In the genomic region with DNA sequence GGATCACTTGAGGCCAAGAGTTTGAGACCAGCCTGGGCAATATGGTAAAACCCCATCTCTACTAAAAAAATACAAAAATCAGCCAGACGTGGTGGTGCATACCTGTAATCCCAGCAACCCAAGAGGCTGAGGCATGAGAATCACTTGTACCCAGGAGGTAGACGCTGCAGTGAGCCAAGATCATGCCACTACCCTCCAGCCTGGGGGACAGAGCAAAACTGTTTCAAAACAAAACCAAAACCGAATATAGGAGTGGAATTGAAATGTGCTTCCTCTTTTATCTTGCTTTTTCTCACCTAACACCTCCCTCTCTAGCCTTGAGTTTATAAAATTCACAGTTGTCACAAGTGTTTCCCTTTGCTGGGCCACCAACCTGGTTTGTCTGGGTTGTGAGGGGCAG, we compare ENCODE assay signal across 13 cellular contexts.
DNase-seq lines count a peak whose midpoint lies in the region; ATAC-seq and TF ChIP-seq lines count a peak whose summit lies in the region.
"Had no signal": no experiment of that assay in that cellular context is flagged by ENCODE, and none has a peak within 500 bp of the region (broad histone marks: within the 10 kb centered on the region; RNA-seq: fewer than 3 reads in every experiment).

No MANE protein-coding gene starts in this region.

- no peak for DNase-seq in activated naive CD8-positive, alpha-beta T cell treated with anti-CD3 and anti-CD28 coated beads, Interleukin-2, amount 10 ng/mL, durations not matched to agents 7 days and 5 days
- DNase-seq in COR-L47 (lab: John Stamatoyannopoulos, UW): no peak
- DNase-seq in NCI-H1048 (lab: John Stamatoyannopoulos, UW): no peak
- no peak for DNase-seq in Kasumi-1 (lab: John Stamatoyannopoulos, UW)
- DNase-seq in neural progenitor cell (ENCODE audit: low spot score): no peak
- DNase-seq: lower lobe of right lung, SK-N-SH had no signal

- peaks cover 4% of the 10 kb centered on the region for H3K4me1 Mint-ChIP-seq in activated naive CD8-positive, alpha-beta T cell treated with anti-CD3 and anti-CD28 coated beads, Interleukin-2, amount 10 ng/mL, durations not matched to agents 7 days and 5 days
- H3K4me1 Mint-ChIP-seq in neural progenitor cell: no peaks in the 10 kb centered on the region

- H3K27me3 ChIP-seq in neural progenitor cell: no peaks in the 10 kb centered on the region
- H3K27me3 ChIP-seq: breast epithelium had no signal

- no peak overlapping the region for H3K4me3 ChIP-seq in neural progenitor cell
- H3K4me3 ChIP-seq: breast epithelium, lower lobe of right lung had no signal

- no peaks in the 10 kb centered on the region for H3F3A ChIP-seq in neural progenitor cell (ENCODE audit: low read depth)

- POLR2A ChIA-PET in activated naive CD8-positive, alpha-beta T cell treated with anti-CD3 and anti-CD28 coated beads, Interleukin-2, amount 10 ng/mL, durations not matched to agents 7 days and 5 days (lab: Charles Lee): no interaction called here

- no peak overlapping the region for H2AFZ ChIP-seq in neural progenitor cell (replicated peaks)

- H3K27ac Mint-ChIP-seq in activated naive CD8-positive, alpha-beta T cell treated with anti-CD3 and anti-CD28 coated beads, Interleukin-2, amount 10 ng/mL, durations not matched to agents 7 days and 5 days: no peak overlapping the region
- no peak overlapping the region for H3K27ac Mint-ChIP-seq in neural progenitor cell

- H3K9me3 Mint-ChIP-seq in activated naive CD8-positive, alpha-beta T cell treated with anti-CD3 and anti-CD28 coated beads, Interleukin-2, amount 10 ng/mL, durations not matched to agents 7 days and 5 days: no peaks in the 10 kb centered on the region
- H3K9me3 Mint-ChIP-seq in neural progenitor cell: no peaks in the 10 kb centered on the region

- ATAC-seq in GM18519 (IDR thresholded peaks at IDR 0.05; ENCODE audit: low FRiP score, unreplicated experiment) (peak; percentile 68), GM21447 (IDR thresholded peaks at IDR 0.05; ENCODE audit: unreplicated experiment) (peak; percentile 97), HG03135 (IDR thresholded peaks at IDR 0.05; ENCODE audit: unreplicated experiment) (peak; percentile 98)
- ATAC-seq in activated naive CD8-positive, alpha-beta T cell treated with anti-CD3 and anti-CD28 coated beads, Interleukin-2, amount 10 ng/mL, durations not matched to agents 7 days and 5 days (ENCODE audit: low read depth): no peak
- ATAC-seq: lower lobe of right lung, sciatic nerve had no signal

- peak overlapping the region; percentile 10 for H3K4me3 Mint-ChIP-seq in activated naive CD8-positive, alpha-beta T cell treated with anti-CD3 and anti-CD28 coated beads, Interleukin-2, amount 10 ng/mL, durations not matched to agents 7 days and 5 days
- H3K4me3 Mint-ChIP-seq in neural progenitor cell: no peak overlapping the region

- TF ChIP-seq CTCF in neural progenitor cell (IDR thresholded peaks at IDR 0.05): no peak

- H3K4me2 ChIP-seq in neural progenitor cell: no peak overlapping the region
- H3K4me2 ChIP-seq: SK-N-SH had no signal

- no peak overlapping the region for H3K27ac ChIP-seq in neural progenitor cell
- H3K27ac ChIP-seq: breast epithelium, HL-60, lower lobe of right lung had no signal

- H3K79me2 ChIP-seq in neural progenitor cell (ENCODE audit: low read depth): no peaks in the 10 kb centered on the region

- peaks cover 2% of the 10 kb centered on the region for H3K27me3 Mint-ChIP-seq in activated naive CD8-positive, alpha-beta T cell treated with anti-CD3 and anti-CD28 coated beads, Interleukin-2, amount 10 ng/mL, durations not matched to agents 7 days and 5 days
- H3K27me3 Mint-ChIP-seq in neural progenitor cell (ENCODE audit: insufficient read depth, low read depth): peaks cover 5% of the 10 kb centered on the region

- H3K4me1 ChIP-seq in neural progenitor cell: no peaks in the 10 kb centered on the region
- H3K4me1 ChIP-seq: breast epithelium, lower lobe of right lung had no signal

- no peaks in the 10 kb centered on the region for H4K20me1 ChIP-seq in neural progenitor cell (ENCODE audit: low read depth)

- no peaks in the 10 kb centered on the region for H3K9me3 ChIP-seq in neural progenitor cell (ENCODE audit: low read depth)
- H3K9me3 ChIP-seq: breast epithelium, lower lobe of right lung, SK-N-SH had no signal

- H3K36me3 Mint-ChIP-seq in activated naive CD8-positive, alpha-beta T cell treated with anti-CD3 and anti-CD28 coated beads, Interleukin-2, amount 10 ng/mL, durations not matched to agents 7 days and 5 days: no peaks in the 10 kb centered on the region
- H3K36me3 Mint-ChIP-seq in neural progenitor cell: no peaks in the 10 kb centered on the region

- no peak overlapping the region for H3K9ac ChIP-seq in neural progenitor cell
- H3K9ac ChIP-seq: SK-N-SH had no signal

- no peaks in the 10 kb centered on the region for H3K36me3 ChIP-seq in neural progenitor cell
- H3K36me3 ChIP-seq: breast epithelium, lower lobe of right lung had no signal
